9 cellular contexts compared by ENCODE assay signal in genomic region chr2:187842978-187843847, GRCh38.
A peak's percentile ranks its signal among the peaks of the same experiment; 100 is the strongest.
DNase-seq lines count a peak whose midpoint lies in the region; ATAC-seq and TF ChIP-seq lines count a peak whose summit lies in the region.
"Had no signal": no experiment of that assay in that cellular context is flagged by ENCODE, and none has a peak within 500 bp of the region (broad histone marks: within the 10 kb centered on the region; RNA-seq: fewer than 3 reads in every experiment).

No MANE protein-coding gene starts in this region.

- H3K27ac ChIP-seq in HEK293 (ENCODE audit: extremely low read depth, low read depth, low read length): no peak overlapping the region
- no peak overlapping the region for H3K27ac ChIP-seq in CD8-positive, alpha-beta memory T cell (ENCODE audit: low read depth, low read length)

- H3K4me3 ChIP-seq in GM12865 (ENCODE audit: low read depth, low read length): no peak overlapping the region
- no peak overlapping the region for H3K4me3 ChIP-seq in HEK293 (ENCODE audit: low read depth, low read length)
- no peak overlapping the region for H3K4me3 ChIP-seq in CD8-positive, alpha-beta memory T cell (ENCODE audit: low read length)

- H3K36me3 Mint-ChIP-seq in WTC11 (no peaks in the 10 kb centered on the region), type B pancreatic cell (no peaks in the 10 kb centered on the region)
- H3K36me3 Mint-ChIP-seq in CD8-positive, alpha-beta memory T cell: no peaks in the 10 kb centered on the region
- H3K36me3 Mint-ChIP-seq: activated naive CD8-positive, alpha-beta T cell had no signal

- H3K4me1 Mint-ChIP-seq in WTC11 (peaks cover 3% of the 10 kb centered on the region; the same call in 1 of the 2 replicates), type B pancreatic cell (ENCODE audit: unreplicated experiment) (no peaks in the 10 kb centered on the region)
- H3K4me1 Mint-ChIP-seq in CD8-positive, alpha-beta memory T cell: no peaks in the 10 kb centered on the region

- peak; percentile 41 for TF ChIP-seq CTCF in GM12865 (IDR thresholded peaks at IDR 0.05; ENCODE audit: insufficient read depth, low read depth, low read length, missing control alignments)
- no peak; the same call in 1 of the 2 replicates for TF ChIP-seq CTCF in HEK293 (tag by site-specific recombination; IDR thresholded peaks at IDR 0.05)
- peak; percentile 58 for TF ChIP-seq CTCF in WTC11 (IDR thresholded peaks at IDR 0.05)
- TF ChIP-seq CTCF in type B pancreatic cell (conservative IDR thresholded peaks at IDR 0.05): peak; percentile 85

- H3K27ac Mint-ChIP-seq in WTC11: no peak overlapping the region
- no peak overlapping the region for H3K27ac Mint-ChIP-seq in type B pancreatic cell
- no peak overlapping the region for H3K27ac Mint-ChIP-seq in CD8-positive, alpha-beta memory T cell
- H3K27ac Mint-ChIP-seq: activated naive CD8-positive, alpha-beta T cell; stimulated activated naive CD8-positive, alpha-beta T cell treated with anti-CD3 and anti-CD28 coated beads, Interleukin-15, Interleukin-2, amounts not matched to agents 100 ng/mL and 50 ng/mL, for 24 hours had no signal

- no peak overlapping the region for H3K4me3 Mint-ChIP-seq in WTC11
- no peak overlapping the region for H3K4me3 Mint-ChIP-seq in type B pancreatic cell
- no peak overlapping the region for H3K4me3 Mint-ChIP-seq in CD8-positive, alpha-beta memory T cell
- H3K4me3 Mint-ChIP-seq: activated naive CD8-positive, alpha-beta T cell; stimulated activated naive CD8-positive, alpha-beta T cell treated with anti-CD3 and anti-CD28 coated beads, Interleukin-15, Interleukin-2, amounts not matched to agents 100 ng/mL and 50 ng/mL, for 24 hours had no signal

- H3K27me3 ChIP-seq in CD8-positive, alpha-beta memory T cell (ENCODE audit: insufficient read depth, low read length, poor library complexity, severe bottlenecking): no peaks in the 10 kb centered on the region

- CTCF ChIA-PET in HEK293 (lab: Yijun Ruan, JAX): interaction anchor here (0.6 to 6.3 kb wide), 19 partner anchors 9 to 671 kb away, joined by 3 to 69 read pairs (median 4); no protein-coding TSS in a partner anchor
- CTCF ChIA-PET in WTC11 (lab: Charles Lee): interaction anchor here (0.7 to 1.7 kb wide), 7 partner anchors 26 to 343 kb away, joined by 3 to 21 read pairs (median 3); no protein-coding TSS in a partner anchor
- CTCF ChIA-PET in CD8-positive, alpha-beta memory T cell (lab: Charles Lee): no interaction called here

- no peaks in the 10 kb centered on the region for H3K4me1 ChIP-seq in HEK293 (ENCODE audit: control insufficient read depth, insufficient read depth, low read length)
- H3K4me1 ChIP-seq in CD8-positive, alpha-beta memory T cell (ENCODE audit: insufficient read depth, low read length): no peaks in the 10 kb centered on the region

- ATAC-seq in WTC11: peak; percentile 80

- POLR2A ChIA-PET in HEK293 (lab: Yijun Ruan, JAX) (no interaction called here), WTC11 (lab: Charles Lee) (interaction anchor here (0.5 to 0.6 kb wide), 2 partner anchors 101 to 342 kb away, joined by 3 to 4 read pairs; no protein-coding TSS in a partner anchor)
- POLR2A ChIA-PET in CD8-positive, alpha-beta memory T cell (lab: Charles Lee): no interaction called here

- H3K9me3 Mint-ChIP-seq in WTC11 (peaks cover 7% of the 10 kb centered on the region), type B pancreatic cell (no peaks in the 10 kb centered on the region)
- H3K9me3 Mint-ChIP-seq in CD8-positive, alpha-beta memory T cell: peaks cover 0 to 4% (median 2%) of the 10 kb centered on the region in 5 donors
- H3K9me3 Mint-ChIP-seq: stimulated activated naive CD8-positive, alpha-beta T cell treated with anti-CD3 and anti-CD28 coated beads, Interleukin-15, Interleukin-2, amounts not matched to agents 100 ng/mL and 50 ng/mL, for 24 hours had no signal

- DNase-seq in GM12865 (ENCODE audit: low read depth) (peak; percentile 69), NCI-H1417 treated with DMSO at 0.1 percent for 48 hours (lab: John Stamatoyannopoulos, UW) (peak; percentile 10), WTC11 (ENCODE audit: low spot score) (no peak), inferior parietal cortex (ENCODE audit: extremely low spot score) (peak; percentile 75), type B pancreatic cell (ENCODE audit: extremely low spot score, unreplicated experiment) (no peak)
- no peak for DNase-seq in CD8-positive, alpha-beta memory T cell

- H3K36me3 ChIP-seq in HEK293 (ENCODE audit: control insufficient read depth in 2 of 2, insufficient read depth in 1 of 2, low read length in 2 of 2): no peaks in the 10 kb centered on the region
- no peaks in the 10 kb centered on the region for H3K36me3 ChIP-seq in CD8-positive, alpha-beta memory T cell (ENCODE audit: insufficient read depth, low read length)

- H3K27me3 Mint-ChIP-seq in WTC11 (ENCODE audit: low read depth) (0 out of 2 replicates have a peak, but pooled peaks cover 2% of the 10 kb centered on the region), type B pancreatic cell (no peaks in the 10 kb centered on the region)
- H3K27me3 Mint-ChIP-seq in CD8-positive, alpha-beta memory T cell: no peaks in the 10 kb centered on the region
- H3K27me3 Mint-ChIP-seq: activated naive CD8-positive, alpha-beta T cell; stimulated activated naive CD8-positive, alpha-beta T cell treated with anti-CD3 and anti-CD28 coated beads, Interleukin-15, Interleukin-2, amounts not matched to agents 100 ng/mL and 50 ng/mL, for 24 hours had no signal

- H3K9me3 ChIP-seq in HEK293 (ENCODE audit: control insufficient read depth, insufficient read depth, low read depth, low read length): no peaks in the 10 kb centered on the region
- H3K9me3 ChIP-seq in CD8-positive, alpha-beta memory T cell (ENCODE audit: low read length): no peaks in the 10 kb centered on the region

TF ChIP-seq in HEK293, 187 proteins besides CTCF, POLR2A, EP300 and RAD21:
- no peak for TF ChIP-seq ZNF596 (tag by site-specific recombination; IDR thresholded peaks at IDR 0.05)
- no peak for TF ChIP-seq ZNF23 (tag by site-specific recombination; IDR thresholded peaks at IDR 0.05; ENCODE audit: borderline replicate concordance)
- peak; percentile 67 for TF ChIP-seq ZNF654 (tag by site-specific recombination; IDR thresholded peaks at IDR 0.05; ENCODE audit: low read depth)
- TF ChIP-seq ZNF488 (tag by site-specific recombination; IDR thresholded peaks at IDR 0.05): no peak

TF ChIP-seq in WTC11, 78 proteins besides CTCF, POLR2A, EP300 and RAD21:
- TF ChIP-seq PRRX2 (CRISPR knock-in tag; IDR thresholded peaks at IDR 0.05): no peak
- TF ChIP-seq GRHL2 (CRISPR knock-in tag; IDR thresholded peaks at IDR 0.05; ENCODE audit: insufficient replicate concordance, severe bottlenecking): no peak
- TF ChIP-seq ZNF425 (CRISPR knock-in tag; conservative IDR thresholded peaks at IDR 0.05): no peak
- TF ChIP-seq ARID4B (CRISPR knock-in tag; IDR thresholded peaks at IDR 0.05; ENCODE audit: borderline replicate concordance): no peak
- no peak for TF ChIP-seq ZNF396 (CRISPR knock-in tag; IDR thresholded peaks at IDR 0.05; ENCODE audit: borderline replicate concordance)

Comparison
In these comparisons a context has a peak if more than half of its experiments do, and no peak if none do; other contexts are left out.
1. DNase-seq: peak in GM12865 (single experiment), NCI-H1417 treated with DMSO at 0.1 percent for 48 hours (single experiment) and inferior parietal cortex (single experiment); none in WTC11 (single experiment), type B pancreatic cell (single experiment) and CD8-positive, alpha-beta memory T cell (0 of 5).